ENCODE assay signal across 8 cellular contexts in the genomic region with DNA sequence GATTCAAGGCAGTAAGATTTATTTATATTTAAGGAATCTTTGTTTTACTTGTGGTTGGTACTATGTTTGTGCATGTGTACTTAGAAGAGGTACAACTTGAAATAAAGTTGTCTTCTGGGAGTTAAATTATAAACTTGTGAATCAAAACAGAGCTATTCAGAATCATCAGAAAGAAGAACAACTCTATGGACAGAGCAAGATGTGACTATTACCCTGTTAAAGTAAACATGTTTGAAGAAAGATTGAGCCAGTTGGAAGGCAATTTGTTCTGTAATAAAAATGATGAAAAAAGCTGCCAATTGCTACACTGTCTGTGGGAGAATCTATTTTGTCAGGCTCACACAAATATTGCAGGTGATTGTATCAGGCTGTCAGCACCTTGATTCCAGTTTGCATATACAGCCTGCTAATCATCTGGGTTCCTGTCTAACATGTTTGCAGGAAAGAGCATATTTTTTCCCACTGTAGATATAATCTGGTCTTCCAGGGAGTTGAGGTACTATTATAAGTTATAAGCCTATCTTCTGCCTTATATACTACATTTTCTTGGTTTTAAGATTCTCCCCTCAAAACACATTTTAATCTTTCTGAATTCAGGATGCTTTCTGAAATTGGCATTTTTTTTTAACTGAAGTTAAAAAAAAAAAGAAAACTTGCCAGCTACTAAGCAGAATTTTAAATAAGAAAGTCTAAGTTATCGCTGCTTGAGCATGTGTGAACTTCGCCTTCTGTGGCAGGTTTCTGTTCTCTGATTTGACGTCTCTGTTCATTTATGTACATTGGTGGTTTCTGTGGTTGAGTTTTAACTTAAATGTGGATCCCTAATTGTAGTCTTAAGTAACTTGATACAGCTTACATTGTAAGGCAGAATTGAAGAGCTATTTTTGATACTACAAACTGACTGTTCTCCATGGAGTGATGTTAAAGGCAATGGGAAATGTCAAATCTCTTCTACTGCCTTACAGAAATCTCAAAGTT. TPM values are rescaled to one million over a fixed set of nuclear protein-coding genes. Genes with fewer than 3 reads are reported as not detected.
DNase-seq lines count a peak whose midpoint lies in the region; ATAC-seq and TF ChIP-seq lines count a peak whose summit lies in the region.

No MANE protein-coding gene starts in this region.

- H3K4me1 Mint-ChIP-seq in natural killer cell treated with Interleukin-12 subunit alpha and Interleukin-12 subunit beta and Interleukin-15 and Interleukin-18, amount 100 ng/mL, for 72 hours (ENCODE audit: low read depth in 2 of 2): peaks cover 36 to 55% of the 10 kb centered on the region in 2 donors
- H3K4me1 Mint-ChIP-seq in glutamatergic neuron (ENCODE audit: low read depth, unreplicated experiment): peaks cover 5% of the 10 kb centered on the region

- peak overlapping the region; percentile 50 to 72 for H3K27ac Mint-ChIP-seq in natural killer cell treated with Interleukin-12 subunit alpha and Interleukin-12 subunit beta and Interleukin-15 and Interleukin-18, amount 100 ng/mL, for 72 hours
- H3K27ac Mint-ChIP-seq in glutamatergic neuron (ENCODE audit: unreplicated experiment): no peak overlapping the region

- peak; percentile 78 for ATAC-seq in HG03064 (IDR thresholded peaks at IDR 0.05; ENCODE audit: low read depth, unreplicated experiment)
- ATAC-seq in natural killer cell treated with Interleukin-12 subunit alpha and Interleukin-12 subunit beta and Interleukin-15 and Interleukin-18, amount 100 ng/mL, for 72 hours: peak; percentile 80 to 96

- no peaks in the 10 kb centered on the region for H3K9me3 Mint-ChIP-seq in natural killer cell treated with Interleukin-12 subunit alpha and Interleukin-12 subunit beta and Interleukin-15 and Interleukin-18, amount 100 ng/mL, for 72 hours
- no peaks in the 10 kb centered on the region for H3K9me3 Mint-ChIP-seq in glutamatergic neuron (ENCODE audit: unreplicated experiment)

- no peaks in the 10 kb centered on the region for H3K27me3 Mint-ChIP-seq in natural killer cell treated with Interleukin-12 subunit alpha and Interleukin-12 subunit beta and Interleukin-15 and Interleukin-18, amount 100 ng/mL, for 72 hours
- no peaks in the 10 kb centered on the region for H3K27me3 Mint-ChIP-seq in glutamatergic neuron (ENCODE audit: unreplicated experiment)

- peak; percentile 17 for DNase-seq in activated naive CD4-positive, alpha-beta T cell treated with Interleukin-2 at 50 U/mL for 16 hours
- DNase-seq in activated naive CD4-positive, alpha-beta T cell treated with anti-CD3 and anti-CD28 coated beads, Interleukin-2, amount 50 U/mL, for 16 hours: no peak
- DNase-seq in RPMI7951 (ENCODE audit: low read depth) (peak; percentile 51), glutamatergic neuron (no peak), activated gamma-delta T cell (lab: John Stamatoyannopoulos, UW) (no peak), NCI-H345 (lab: John Stamatoyannopoulos, UW) (no peak)
- no peak for DNase-seq in natural killer cell treated with Interleukin-12 subunit alpha and Interleukin-12 subunit beta and Interleukin-15 and Interleukin-18, amount 100 ng/mL, for 72 hours (ENCODE audit: low spot score)

- peaks cover 8% of the 10 kb centered on the region for H3K36me3 Mint-ChIP-seq in natural killer cell treated with Interleukin-12 subunit alpha and Interleukin-12 subunit beta and Interleukin-15 and Interleukin-18, amount 100 ng/mL, for 72 hours
- peaks cover 9% of the 10 kb centered on the region for H3K36me3 Mint-ChIP-seq in glutamatergic neuron (ENCODE audit: unreplicated experiment)

- no peak for TF ChIP-seq CTCF in glutamatergic neuron (IDR thresholded peaks at IDR 0.05; ENCODE audit: partially characterized antibody, unreplicated experiment)

- peak overlapping the region; percentile 78 for H3K4me3 Mint-ChIP-seq in natural killer cell treated with Interleukin-12 subunit alpha and Interleukin-12 subunit beta and Interleukin-15 and Interleukin-18, amount 100 ng/mL, for 72 hours
- H3K4me3 Mint-ChIP-seq in glutamatergic neuron (ENCODE audit: unreplicated experiment): no peak overlapping the region

RNA-seq across cellular contexts. Expression of gene ZNRF2, which starts 46.0 kb away (rescaled TPM):
- total RNA-seq in RPMI7951 (2014; rRNA removed; shearing (Covaris generic)): 15.1 and 18.8 TPM in 2 replicates
- total RNA-seq in natural killer cell treated with Interleukin-12 subunit alpha and Interleukin-12 subunit beta and Interleukin-15 and Interleukin-18, amount 100 ng/mL, for 72 hours: 10 to 100 TPM; 10.4 to 12.3 TPM
- total RNA-seq in glutamatergic neuron (ENCODE audit: unreplicated experiment): 16.7 TPM

Comparison
In these comparisons a context has a peak if more than half of its experiments do, and no peak if none do; other contexts are left out.
1. DNase-seq: peak in activated naive CD4-positive, alpha-beta T cell treated with Interleukin-2 at 50 U/mL for 16 hours (single experiment) and RPMI7951 (single experiment); none in activated naive CD4-positive, alpha-beta T cell treated with anti-CD3 and anti-CD28 coated beads, Interleukin-2, amount 50 U/mL, for 16 hours (single experiment), natural killer cell treated with Interleukin-12 subunit alpha and Interleukin-12 subunit beta and Interleukin-15 and Interleukin-18, amount 100 ng/mL, for 72 hours (single experiment), glutamatergic neuron (single experiment), activated gamma-delta T cell (single experiment) and NCI-H345 (single experiment).